ENCODE assay signal across 10 cellular contexts in the genomic region with DNA sequence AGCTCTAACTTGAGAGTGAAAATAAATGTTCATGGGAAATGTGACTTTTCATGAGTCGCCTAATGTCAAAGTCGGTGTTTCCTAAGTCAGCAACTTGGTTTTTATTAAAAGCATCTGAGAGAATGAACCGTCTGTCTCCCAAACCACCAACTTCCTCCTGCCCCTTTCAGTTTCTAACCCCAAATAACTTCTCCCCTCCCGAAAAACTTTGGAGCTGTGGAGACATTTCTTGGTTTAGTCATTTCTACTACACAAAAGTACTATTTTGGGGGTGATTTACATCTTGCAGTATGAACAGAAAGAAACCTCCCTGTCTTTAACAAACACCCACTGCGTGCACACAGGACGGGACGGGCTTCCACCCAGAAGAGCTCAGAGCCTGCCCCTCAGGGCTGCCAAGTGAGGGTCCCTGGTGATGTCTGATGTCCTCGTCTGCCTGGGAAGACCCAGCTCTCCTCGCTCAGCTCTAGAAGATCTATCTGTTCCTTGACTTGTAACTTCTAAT.
A peak's percentile ranks its signal among the peaks of the same experiment; 100 is the strongest.
DNase-seq lines count a peak whose midpoint lies in the region; ATAC-seq and TF ChIP-seq lines count a peak whose summit lies in the region.
"Had no signal": no experiment of that assay in that cellular context is flagged by ENCODE, and none has a peak within 500 bp of the region (broad histone marks: within the 10 kb centered on the region; RNA-seq: fewer than 3 reads in every experiment).

No MANE protein-coding gene starts in this region.

- H4K20me1 ChIP-seq in hepatocyte (ENCODE audit: insufficient read depth, poor library complexity, severe bottlenecking) = no peaks in the 10 kb centered on the region

- H3K4me1 ChIP-seq in SJCRH30 (peaks cover 11% of the 10 kb centered on the region), hepatocyte (ENCODE audit: insufficient read depth) (peaks cover 29% of the 10 kb centered on the region)

- H3K36me3 ChIP-seq in SJCRH30 (peaks cover 6% of the 10 kb centered on the region; the same call in 1 of the 2 replicates), hepatocyte (replicated peaks; ENCODE audit: insufficient read depth, low read depth) (no peaks in the 10 kb centered on the region)
- H3K36me3 ChIP-seq: cardiac muscle cell had no signal

- H3K9me2 ChIP-seq in hepatocyte (replicated peaks; ENCODE audit: insufficient read depth) = no peaks in the 10 kb centered on the region

- peaks cover 60% of the 10 kb centered on the region for H3K4me1 Mint-ChIP-seq in activated CD4-positive, alpha-beta T cell treated with anti-CD3 and anti-CD28 coated beads for 36 hours

- H3K27ac Mint-ChIP-seq in activated CD4-positive, alpha-beta T cell treated with anti-CD3 and anti-CD28 coated beads for 36 hours = peak overlapping the region; percentile 94

- peak; percentile 53 for ATAC-seq in activated CD4-positive, alpha-beta T cell treated with anti-CD3 and anti-CD28 coated beads for 36 hours
- peak; percentile 73 for ATAC-seq in HG02610 (IDR thresholded peaks at IDR 0.05; ENCODE audit: unreplicated experiment)

- H3K27me3 ChIP-seq in SJCRH30 = no peaks in the 10 kb centered on the region
- H3K27me3 ChIP-seq in hepatocyte = no peaks in the 10 kb centered on the region
- H3K27me3 ChIP-seq: cardiac muscle cell had no signal

- H3K4me3 Mint-ChIP-seq in activated CD4-positive, alpha-beta T cell treated with anti-CD3 and anti-CD28 coated beads for 36 hours = peak overlapping the region; percentile 68

- WGBS in hepatocyte (ENCODE audit: low lambda C conversion rate, missing lambda C conversion rate) = 83% methylated on average over 9 of the region's 9 CpGs

- POLR2A ChIA-PET in activated CD4-positive, alpha-beta T cell treated with anti-CD3 and anti-CD28 coated beads for 36 hours (lab: Charles Lee) = interaction anchor here (1.1 to 1.7 kb wide), 4 partner anchors 18 to 246 kb away, joined by 3 to 9 read pairs (median 4); no protein-coding TSS in a partner anchor

- no peaks in the 10 kb centered on the region for H3K79me2 ChIP-seq in hepatocyte

- peak; percentile 67 for DNase-seq in activated CD4-positive, alpha-beta T cell treated with anti-CD3 and anti-CD28 coated beads for 36 hours
- DNase-seq in activated CD4-positive, alpha-beta T cell treated with anti-CD3 and anti-CD28 coated beads, Interleukin-2, amount 50 U/mL, for 4 hours = no peak
- DNase-seq in NOMO-1 treated with dmso at 0.1 percent for 144 hours (lab: John Stamatoyannopoulos, UW; ENCODE audit: unreplicated experiment) (peak; percentile 77), cardiac fibroblast (ENCODE audit: low read depth in 2 of 2) (peak; percentile 35 to 60), pons (ENCODE audit: low spot score) (peak; percentile 77), SJCRH30 (no peak), hepatocyte (ENCODE audit: low spot score) (no peak)

- no peak overlapping the region for H2AFZ ChIP-seq in hepatocyte

- no peak overlapping the region for H3K4me2 ChIP-seq in hepatocyte

- no peaks in the 10 kb centered on the region for H3K27me3 Mint-ChIP-seq in activated CD4-positive, alpha-beta T cell treated with anti-CD3 and anti-CD28 coated beads for 36 hours

- peaks cover 3% of the 10 kb centered on the region for H3K9me3 Mint-ChIP-seq in activated CD4-positive, alpha-beta T cell treated with anti-CD3 and anti-CD28 coated beads for 36 hours (ENCODE audit: low read depth)

- no peak overlapping the region for H3K27ac ChIP-seq in SJCRH30
- no peak overlapping the region for H3K27ac ChIP-seq in hepatocyte
- H3K27ac ChIP-seq: C4-2B, cardiac muscle cell had no signal

- TF ChIP-seq CTCF in cardiac fibroblast (IDR thresholded peaks at IDR 0.05; ENCODE audit: low read depth, low read length) = no peak
- TF ChIP-seq CTCF in hepatocyte (IDR thresholded peaks at IDR 0.05; ENCODE audit: poor library complexity) = no peak

- H3K4me3 ChIP-seq in cardiac fibroblast (replicated peaks in 1 of 2; ENCODE audit: low read depth in 2 of 2, low read length in 2 of 2) (no peak overlapping the region), SJCRH30 (no peak overlapping the region), hepatocyte (no peak overlapping the region)
- H3K4me3 ChIP-seq: cardiac muscle cell had no signal

- H3K36me3 Mint-ChIP-seq in activated CD4-positive, alpha-beta T cell treated with anti-CD3 and anti-CD28 coated beads for 36 hours (ENCODE audit: low read depth) = peaks cover 25% of the 10 kb centered on the region

- intact Hi-C loops in activated CD4-positive, alpha-beta T cell treated with anti-CD3 and anti-CD28 coated beads for 36 hours (cut with DNase I, micrococcal nuclease) = loop anchor here (1.0 to 10.0 kb wide), 5 partner anchors 45 to 863 kb away; partner anchors contain the start of genes CUL4A (in 1 of the 2), DCUN1D2 (in 1 of the 2) and PCID2 (in 1 of the 2)

- H3K9me3 ChIP-seq in SJCRH30 (replicated peaks) (no peaks in the 10 kb centered on the region), hepatocyte (ENCODE audit: low read depth) (no peaks in the 10 kb centered on the region)

- CTCF ChIA-PET in activated CD4-positive, alpha-beta T cell treated with anti-CD3 and anti-CD28 coated beads for 36 hours (lab: Charles Lee) = interaction anchor here (0.6 to 1.4 kb wide), 8 partner anchors 10 to 243 kb away, joined by 3 to 6 read pairs (median 4); no protein-coding TSS in a partner anchor

Comparison
In these comparisons a context has a peak if more than half of its experiments do, and no peak if none do; other contexts are left out.
1. DNase-seq: peak in activated CD4-positive, alpha-beta T cell treated with anti-CD3 and anti-CD28 coated beads for 36 hours (single experiment), NOMO-1 treated with dmso at 0.1 percent for 144 hours (single experiment), cardiac fibroblast (2 of 2) and pons (single experiment); none in activated CD4-positive, alpha-beta T cell treated with anti-CD3 and anti-CD28 coated beads, Interleukin-2, amount 50 U/mL, for 4 hours (0 of 2), SJCRH30 (0 of 2) and hepatocyte (single experiment).